ENCODE assay signal across 1 cellular context in genomic region chr16:21277927-21278706, GRCh38.
TF ChIP-seq lines count a peak whose summit lies in the region.

CRYM (minus strand) TSS chr16:21278290; CDS start chr16:21278251, 39 bp downstream.

TF ChIP-seq in K562, 482 proteins besides CTCF, POLR2A, EP300 and RAD21 (continued from another document):
- no peak for TF ChIP-seq BCLAF1 (IDR thresholded peaks at IDR 0.05; ENCODE audit: borderline replicate concordance in 1 of 2, control insufficient read depth in 1 of 2, low read depth in 2 of 2, low read length in 1 of 2)
- TF ChIP-seq MAX (CRISPR knock-in tag; IDR thresholded peaks at IDR 0.05) = no peak
- 0 out of 2 replicates have a peak, but pooled peaks have one; percentile 13 for TF ChIP-seq MYNN (IDR thresholded peaks at IDR 0.05)
- no peak for TF ChIP-seq MYNN (CRISPR knock-in tag; IDR thresholded peaks at IDR 0.05)
- no peak for TF ChIP-seq FUS (optimal IDR thresholded peaks at IDR 0.05; ENCODE audit: low read depth, low read length)
- no peak for TF ChIP-seq SPI1 (IDR thresholded peaks at IDR 0.05; ENCODE audit: borderline replicate concordance, low read depth, low read length)
- no peak for TF ChIP-seq SRSF3 (IDR thresholded peaks at IDR 0.05; ENCODE audit: insufficient read depth, low read length)
- no peak for TF ChIP-seq ZNF280A (IDR thresholded peaks at IDR 0.05; ENCODE audit: low read depth, partially characterized antibody)
- TF ChIP-seq KAT8 (IDR thresholded peaks at IDR 0.05; ENCODE audit: low read depth) = no peak
- TF ChIP-seq JUND (IDR thresholded peaks at IDR 0.05; ENCODE audit: borderline replicate concordance, low read depth, low read length) = peak; percentile 43; the same call in 1 of the 2 replicates
- TF ChIP-seq JUND (tag; IDR thresholded peaks at IDR 0.05; ENCODE audit: borderline replicate concordance, low read depth, low read length) = no peak
- no peak for TF ChIP-seq ELF4 (CRISPR knock-in tag; IDR thresholded peaks at IDR 0.05)
- TF ChIP-seq ZNF639 (CRISPR knock-in tag; conservative IDR thresholded peaks at IDR 0.05 in 1 of 2, IDR thresholded peaks at IDR 0.05 in 1 of 2) = no peak
- TF ChIP-seq SIX5 (IDR thresholded peaks at IDR 0.05; ENCODE audit: borderline replicate concordance in 1 of 2, insufficient read depth in 1 of 2, low read depth in 1 of 2, low read length in 2 of 2) = no peak
- no peak for TF ChIP-seq ELF1 (tag; IDR thresholded peaks at IDR 0.05)
- no peak for TF ChIP-seq TCF3 (CRISPR knock-in tag; IDR thresholded peaks at IDR 0.05)
- no peak for TF ChIP-seq FOSL1 (tag; conservative IDR thresholded peaks at IDR 0.05)
- TF ChIP-seq TFAP4 (CRISPR knock-in tag; IDR thresholded peaks at IDR 0.05; ENCODE audit: borderline replicate concordance) = peak; percentile 61; the same call in 1 of the 2 replicates
- TF ChIP-seq NFE2 (IDR thresholded peaks at IDR 0.05; ENCODE audit: low read depth) = no peak
- TF ChIP-seq CHAMP1 (IDR thresholded peaks at IDR 0.05) = no peak
- TF ChIP-seq EWSR1 (IDR thresholded peaks at IDR 0.05; ENCODE audit: borderline replicate concordance, low read depth, partially characterized antibody) = no peak
- no peak for TF ChIP-seq MYBL2 (IDR thresholded peaks at IDR 0.05; ENCODE audit: low read depth)
- TF ChIP-seq MYBL2 (CRISPR knock-in tag; IDR thresholded peaks at IDR 0.05; ENCODE audit: borderline replicate concordance) = no peak
- no peak for TF ChIP-seq MLX (CRISPR knock-in tag; conservative IDR thresholded peaks at IDR 0.05)
- TF ChIP-seq MAFG (tag; conservative IDR thresholded peaks at IDR 0.05) = no peak
- TF ChIP-seq ZNF212 (CRISPR knock-in tag; IDR thresholded peaks at IDR 0.05) = no peak
- TF ChIP-seq BHLHE40 (IDR thresholded peaks at IDR 0.05; ENCODE audit: low read length) = no peak
- TF ChIP-seq TAF1 (IDR thresholded peaks at IDR 0.05; ENCODE audit: control insufficient read depth, extremely low read depth, insufficient read depth, low read length, severe bottlenecking) = no peak
- TF ChIP-seq MCM2 (IDR thresholded peaks at IDR 0.05; ENCODE audit: low read depth) = no peak
- TF ChIP-seq ETV5 (CRISPR knock-in tag; IDR thresholded peaks at IDR 0.05; ENCODE audit: low read depth) = no peak
- no peak for TF ChIP-seq ZNF696 (CRISPR knock-in tag; conservative IDR thresholded peaks at IDR 0.05)
- no peak for TF ChIP-seq LEF1 (IDR thresholded peaks at IDR 0.05)
- TF ChIP-seq CREB3 (tag; conservative IDR thresholded peaks at IDR 0.05; ENCODE audit: low read depth) = no peak
- TF ChIP-seq SAFB2 (IDR thresholded peaks at IDR 0.05; ENCODE audit: borderline replicate concordance, low read depth, low read length, severe bottlenecking) = no peak
